ENCODE assay signal across 14 cellular contexts in genomic region chr17:75626496-75627038, GRCh38. TPM values are rescaled to one million over a fixed set of nuclear protein-coding genes. Genes with fewer than 3 reads are reported as not detected.
"Had no signal": no experiment of that assay in that cellular context is flagged by ENCODE, and none has a peak within 500 bp of the region (broad histone marks: within the 10 kb centered on the region; RNA-seq: fewer than 3 reads in every experiment).

No MANE protein-coding gene starts in this region.

- H3K4me1 ChIP-seq: lower lobe of right lung, sigmoid colon, tibial artery had no signal

- H3K27ac ChIP-seq: gastrocnemius medialis, heart right ventricle, lower lobe of right lung, psoas muscle, sigmoid colon, tibial artery had no signal

- FAIRE-seq: colon, urothelium cell line had no signal

- H3K4me3 ChIP-seq: gastrocnemius medialis, heart right ventricle, lower lobe of right lung, psoas muscle, sigmoid colon, tibial artery had no signal

- DNase-seq: activated CD4-positive, CD25-positive, alpha-beta regulatory T cell; activated CD8-positive, alpha-beta memory T cell treated with anti-CD3 and anti-CD28 coated beads, Interleukin-2, amount 50 U/mL, for 4 hours; activated effector memory CD4-positive, alpha-beta T cell treated with anti-CD3 and anti-CD28 coated beads, Interleukin-2, amount 50 U/mL, for 16 hours; gastrocnemius medialis; heart right ventricle; left cardiac atrium; lower lobe of right lung; psoas muscle; sigmoid colon; stimulated activated CD4-positive, alpha-beta T cell treated with anti-CD3 and anti-CD28 coated beads, Interleukin-12 subunit alpha, Interleukin-12 subunit beta, amount 100 ng/mL, for 4 hours; tibial artery had no signal

- H3K9me3 ChIP-seq: gastrocnemius medialis, heart right ventricle, lower lobe of right lung, psoas muscle, sigmoid colon, tibial artery had no signal

- ATAC-seq: gastrocnemius medialis had no signal

- H3K27me3 ChIP-seq: gastrocnemius medialis, heart right ventricle, sigmoid colon, tibial artery had no signal

RNA-seq across cellular contexts. Expression of gene SMIM5, which starts 6.7 kb away (rescaled TPM):
- total RNA-seq: neural crest cell had no signal
